In genomic region chr5:149205625-149206523, GRCh38 we compare ENCODE assay signal across 1 cellular context.
TF ChIP-seq lines count a peak whose summit lies in the region.

No MANE protein-coding gene starts in this region.

TF ChIP-seq in IMR-90, 13 proteins besides CTCF, POLR2A, EP300 and RAD21 (continued from another document):
- TF ChIP-seq RCOR1 (IDR thresholded peaks at IDR 0.05; ENCODE audit: insufficient replicate concordance, low read length) (peak; percentile 17), MAFK (IDR thresholded peaks at IDR 0.05; ENCODE audit: low read depth, low read length) (peak; percentile 37; the same call in 1 of the 2 replicates), SMC3 (IDR thresholded peaks at IDR 0.05; ENCODE audit: low read depth, low read length) (no peak), RFX5 (IDR thresholded peaks at IDR 0.05; ENCODE audit: low read depth, low read length) (no peak), MAZ (IDR thresholded peaks at IDR 0.05; ENCODE audit: borderline replicate concordance, low read depth, low read length) (peak; percentile 3), MXI1 (IDR thresholded peaks at IDR 0.05; ENCODE audit: borderline replicate concordance, low read depth, low read length) (peak; percentile 58; the same call in 1 of the 2 replicates), CEBPB (IDR thresholded peaks at IDR 0.05; ENCODE audit: low read depth, low read length) (peak; percentile 95), FOS (IDR thresholded peaks at IDR 0.05; ENCODE audit: low read depth, low read length) (peak; percentile 57; the same call in 1 of the 2 replicates), CHD1 (IDR thresholded peaks at IDR 0.05; ENCODE audit: low read depth, low read length) (no peak; the same call in 1 of the 2 replicates)
- TF ChIP-seq, protein P1, sequence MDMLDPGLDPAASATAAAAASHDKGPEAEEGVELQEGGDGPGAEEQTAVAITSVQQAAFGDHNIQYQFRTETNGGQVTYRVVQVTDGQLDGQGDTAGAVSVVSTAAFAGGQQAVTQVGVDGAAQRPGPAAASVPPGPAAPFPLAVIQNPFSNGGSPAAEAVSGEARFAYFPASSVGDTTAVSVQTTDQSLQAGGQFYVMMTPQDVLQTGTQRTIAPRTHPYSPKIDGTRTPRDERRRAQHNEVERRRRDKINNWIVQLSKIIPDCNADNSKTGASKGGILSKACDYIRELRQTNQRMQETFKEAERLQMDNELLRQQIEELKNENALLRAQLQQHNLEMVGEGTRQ (IDR thresholded peaks at IDR 0.05; ENCODE audit: low read depth, low read length) = no peak; the same call in 1 of the 2 replicates
- TF ChIP-seq, protein P2, sequence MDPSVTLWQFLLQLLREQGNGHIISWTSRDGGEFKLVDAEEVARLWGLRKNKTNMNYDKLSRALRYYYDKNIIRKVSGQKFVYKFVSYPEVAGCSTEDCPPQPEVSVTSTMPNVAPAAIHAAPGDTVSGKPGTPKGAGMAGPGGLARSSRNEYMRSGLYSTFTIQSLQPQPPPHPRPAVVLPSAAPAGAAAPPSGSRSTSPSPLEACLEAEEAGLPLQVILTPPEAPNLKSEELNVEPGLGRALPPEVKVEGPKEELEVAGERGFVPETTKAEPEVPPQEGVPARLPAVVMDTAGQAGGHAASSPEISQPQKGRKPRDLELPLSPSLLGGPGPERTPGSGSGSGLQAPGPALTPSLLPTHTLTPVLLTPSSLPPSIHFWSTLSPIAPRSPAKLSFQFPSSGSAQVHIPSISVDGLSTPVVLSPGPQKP (IDR thresholded peaks at IDR 0.05; ENCODE audit: borderline replicate concordance, low read depth, low read length) = no peak
